ENCODE assay signal across 17 cellular contexts in genomic region chr2:62137431-62137830, GRCh38.
"Had no signal": no experiment of that assay in that cellular context is flagged by ENCODE, and none has a peak within 500 bp of the region (broad histone marks: within the 10 kb centered on the region; RNA-seq: fewer than 3 reads in every experiment).

No MANE protein-coding gene starts in this region.

- H3K4me3 Mint-ChIP-seq: activated B cell treated with CpG ODN at 0.5 μM for 24 hours; activated CD4-positive, alpha-beta T cell treated with anti-CD3 and anti-CD28 coated beads, Interleukin-2, amount 10 ng/mL, durations not matched to agents 7 days and 5 days; activated naive CD4-positive, alpha-beta T cell treated with anti-CD3 and anti-CD28 coated beads, Interleukin-2, amount 10 ng/mL, durations not matched to agents 7 days and 5 days; activated T-helper 17 cell treated with anti-CD3 and anti-CD28 coated beads, Interleukin-2, amount 50 U/mL, for 72 hours; brain; naive thymus-derived CD4-positive, alpha-beta T cell; T-helper 17 cell had no signal

- H3K4me1 ChIP-seq: vagina had no signal

- H3K27me3 ChIP-seq: vagina had no signal

- H3K27me3 Mint-ChIP-seq: activated B cell treated with CpG ODN at 0.5 μM for 24 hours; activated CD4-positive, alpha-beta T cell treated with anti-CD3 and anti-CD28 coated beads, Interleukin-2, amount 10 ng/mL, durations not matched to agents 7 days and 5 days; activated naive CD4-positive, alpha-beta T cell treated with anti-CD3 and anti-CD28 coated beads, Interleukin-2, amount 10 ng/mL, durations not matched to agents 7 days and 5 days; activated T-helper 17 cell treated with anti-CD3 and anti-CD28 coated beads, Interleukin-2, amount 50 U/mL, for 72 hours; brain; naive thymus-derived CD4-positive, alpha-beta T cell; T-helper 17 cell had no signal

- H3K9me3 Mint-ChIP-seq: activated B cell treated with CpG ODN at 0.5 μM for 24 hours; activated CD4-positive, alpha-beta T cell treated with anti-CD3 and anti-CD28 coated beads, Interleukin-2, amount 10 ng/mL, durations not matched to agents 7 days and 5 days; activated naive CD4-positive, alpha-beta T cell treated with anti-CD3 and anti-CD28 coated beads, Interleukin-2, amount 10 ng/mL, durations not matched to agents 7 days and 5 days; activated T-helper 17 cell treated with anti-CD3 and anti-CD28 coated beads, Interleukin-2, amount 50 U/mL, for 72 hours had no signal

- DNase-seq: activated B cell treated with CpG ODN at 0.5 μM for 24 hours; activated CD4-positive, alpha-beta T cell treated with anti-CD3 and anti-CD28 coated beads, Interleukin-2, amount 10 ng/mL, durations not matched to agents 7 days and 5 days; activated CD8-positive, alpha-beta memory T cell treated with anti-CD3 and anti-CD28 coated beads for 24 hours; activated naive CD4-positive, alpha-beta T cell treated with anti-CD3 and anti-CD28 coated beads, Interleukin-2, amount 10 ng/mL, durations not matched to agents 7 days and 5 days; amniotic stem cell; dermis blood vessel endothelial cell; erythroblast; foreskin melanocyte; head of caudate nucleus; islet precursor cell; naive thymus-derived CD4-positive, alpha-beta T cell; posterior cingulate gyrus; small intestine; T-helper 17 cell had no signal

- H3K27ac Mint-ChIP-seq: activated B cell treated with CpG ODN at 0.5 μM for 24 hours; activated CD4-positive, alpha-beta T cell treated with anti-CD3 and anti-CD28 coated beads, Interleukin-2, amount 10 ng/mL, durations not matched to agents 7 days and 5 days; activated naive CD4-positive, alpha-beta T cell treated with anti-CD3 and anti-CD28 coated beads, Interleukin-2, amount 10 ng/mL, durations not matched to agents 7 days and 5 days; activated T-helper 17 cell treated with anti-CD3 and anti-CD28 coated beads, Interleukin-2, amount 50 U/mL, for 72 hours; naive thymus-derived CD4-positive, alpha-beta T cell; T-helper 17 cell had no signal

- H3K36me3 Mint-ChIP-seq: activated naive CD4-positive, alpha-beta T cell treated with anti-CD3 and anti-CD28 coated beads, Interleukin-2, amount 10 ng/mL, durations not matched to agents 7 days and 5 days had no signal

- H3K9me3 ChIP-seq: vagina had no signal

- H3K4me1 Mint-ChIP-seq: activated T-helper 17 cell treated with anti-CD3 and anti-CD28 coated beads, Interleukin-2, amount 50 U/mL, for 72 hours; brain; T-helper 17 cell had no signal

- H3K4me3 ChIP-seq: vagina had no signal

- H3K27ac ChIP-seq: vagina had no signal
